21 cellular contexts compared by ENCODE assay signal in genomic region chr1:6086762-6087401, GRCh38. TPM values are rescaled to one million over a fixed set of nuclear protein-coding genes. Genes with fewer than 3 reads are reported as not detected.
DNase-seq lines count a peak whose midpoint lies in the region; ATAC-seq and TF ChIP-seq lines count a peak whose summit lies in the region.
"Had no signal": no experiment of that assay in that cellular context is flagged by ENCODE, and none has a peak within 500 bp of the region (broad histone marks: within the 10 kb centered on the region; RNA-seq: fewer than 3 reads in every experiment).

No MANE protein-coding gene starts in this region.

- H3K36me3 Mint-ChIP-seq in T-helper 1 cell treated with Interleukin-12 subunit alpha and Interleukin-12 subunit beta and Interleukin-4 antibody, amounts not matched to agents 30 μg/mL and 1 μg/mL, for 36 hours (ENCODE audit: low read depth), result peaks cover 16% of the 10 kb centered on the region

- H3K27ac ChIP-seq in temporal lobe (ENCODE audit: low read depth, low read length), result peak overlapping the region; percentile 83
- no peak overlapping the region for H3K27ac ChIP-seq in ovary
- H3K27ac ChIP-seq: 22Rv1 had no signal

- DNase-seq in T-helper 1 cell (no peak), fibroblast of pulmonary artery (ENCODE audit: low read depth) (peak; percentile 26), ovary (no peak)
- no peak for DNase-seq in stimulated activated naive CD8-positive, alpha-beta T cell treated with anti-CD3 and anti-CD28 coated beads, Interleukin-15, amount 100 ng/mL, for 72 hours
- no peak for DNase-seq in stimulated activated naive CD8-positive, alpha-beta T cell treated with anti-CD3 and anti-CD28 coated beads, Interleukin-15, Interleukin-2, amounts not matched to agents 100 U/mL and 50 U/mL, for 24 hours
- DNase-seq: Calu3; CD4-positive, alpha-beta T cell; DMS53; KBM-7; NCI-H1417 treated with DMSO at 0.1 percent for 48 hours; NCI-H2029; NCI-H2171; NCI-H446; NCI-H69; NK-92 treated with Interleukin-12 subunit alpha and Interleukin-12 subunit beta, amount 100 ng/mL, for 24 hours had no signal

- no peak overlapping the region for H3K4me3 ChIP-seq in fibroblast of pulmonary artery (replicated peaks; ENCODE audit: low read depth, low read length)
- no peak overlapping the region for H3K4me3 ChIP-seq in ovary

- no peaks in the 10 kb centered on the region for H3K27me3 ChIP-seq in ovary

- intact Hi-C loops in ovary (cut with DNase I), result no loop called here

- 37 to 46% (median 38%) methylated on average over 17 of the region's 17 CpGs for WGBS in ovary, 3 donors

- peak overlapping the region; percentile 13 for H3K27ac Mint-ChIP-seq in T-helper 1 cell treated with Interleukin-12 subunit alpha and Interleukin-12 subunit beta and Interleukin-4 antibody, amounts not matched to agents 30 μg/mL and 1 μg/mL, for 36 hours
- H3K27ac Mint-ChIP-seq in stimulated activated naive CD8-positive, alpha-beta T cell treated with anti-CD3 and anti-CD28 coated beads, Interleukin-15, amount 100 ng/mL, for 72 hours, result peak overlapping the region; percentile 22 to 68
- H3K27ac Mint-ChIP-seq: B cell; CD4-positive, alpha-beta T cell had no signal

- no peaks in the 10 kb centered on the region for H3K27me3 Mint-ChIP-seq in T-helper 1 cell treated with Interleukin-12 subunit alpha and Interleukin-12 subunit beta and Interleukin-4 antibody, amounts not matched to agents 30 μg/mL and 1 μg/mL, for 36 hours (ENCODE audit: low read depth)
- no peaks in the 10 kb centered on the region for H3K27me3 Mint-ChIP-seq in stimulated activated naive CD8-positive, alpha-beta T cell treated with anti-CD3 and anti-CD28 coated beads, Interleukin-15, amount 100 ng/mL, for 72 hours
- H3K27me3 Mint-ChIP-seq: B cell; CD4-positive, alpha-beta T cell had no signal

- H3K4me1 Mint-ChIP-seq in T-helper 1 cell treated with Interleukin-12 subunit alpha and Interleukin-12 subunit beta and Interleukin-4 antibody, amounts not matched to agents 30 μg/mL and 1 μg/mL, for 36 hours (ENCODE audit: low read depth), result no peaks in the 10 kb centered on the region
- peaks cover 8% of the 10 kb centered on the region for H3K4me1 Mint-ChIP-seq in stimulated activated naive CD8-positive, alpha-beta T cell treated with anti-CD3 and anti-CD28 coated beads, Interleukin-15, amount 100 ng/mL, for 72 hours
- H3K4me1 Mint-ChIP-seq: B cell had no signal

- no peak for TF ChIP-seq EP300 in ovary (IDR thresholded peaks at IDR 0.05)

- H3K4me3 Mint-ChIP-seq in T-helper 1 cell treated with Interleukin-12 subunit alpha and Interleukin-12 subunit beta and Interleukin-4 antibody, amounts not matched to agents 30 μg/mL and 1 μg/mL, for 36 hours, result no peak overlapping the region
- no peak overlapping the region for H3K4me3 Mint-ChIP-seq in stimulated activated naive CD8-positive, alpha-beta T cell treated with anti-CD3 and anti-CD28 coated beads, Interleukin-15, amount 100 ng/mL, for 72 hours
- H3K4me3 Mint-ChIP-seq: B cell; CD4-positive, alpha-beta T cell had no signal

- no peaks in the 10 kb centered on the region for H3K4me1 ChIP-seq in ovary (ENCODE audit: insufficient read depth)

- no peaks in the 10 kb centered on the region for H3K9me3 Mint-ChIP-seq in T-helper 1 cell treated with Interleukin-12 subunit alpha and Interleukin-12 subunit beta and Interleukin-4 antibody, amounts not matched to agents 30 μg/mL and 1 μg/mL, for 36 hours
- H3K9me3 Mint-ChIP-seq in stimulated activated naive CD8-positive, alpha-beta T cell treated with anti-CD3 and anti-CD28 coated beads, Interleukin-15, amount 100 ng/mL, for 72 hours, result no peaks in the 10 kb centered on the region
- H3K9me3 Mint-ChIP-seq: CD4-positive, alpha-beta T cell had no signal

- TF ChIP-seq POLR2A in ovary (IDR thresholded peaks at IDR 0.05), result no peak

- no peak for ATAC-seq in stimulated activated naive CD8-positive, alpha-beta T cell treated with anti-CD3 and anti-CD28 coated beads, Interleukin-15, amount 100 ng/mL, for 72 hours
- ATAC-seq in stimulated activated naive CD8-positive, alpha-beta T cell treated with anti-CD3 and anti-CD28 coated beads, Interleukin-15, Interleukin-2, amounts not matched to agents 100 U/mL and 50 U/mL, for 24 hours, result no peak
- no peak for ATAC-seq in HG03095 (IDR thresholded peaks at IDR 0.05; ENCODE audit: unreplicated experiment)
- ATAC-seq: HCT116 had no signal

- H3K9me3 ChIP-seq in ovary, result no peaks in the 10 kb centered on the region

- no peak for TF ChIP-seq CTCF in fibroblast of pulmonary artery (IDR thresholded peaks at IDR 0.05; ENCODE audit: low read length, missing control alignments)
- TF ChIP-seq CTCF in ovary (IDR thresholded peaks at IDR 0.05), result no peak

- no peaks in the 10 kb centered on the region for H3K36me3 ChIP-seq in ovary

RNA-seq across cellular contexts. Expression of gene KCNAB2, which starts 41.2 kb away (rescaled TPM):
- 9.1 TPM for total RNA-seq in temporal lobe
- total RNA-seq in ovary, result 10 to 100 TPM in 2 of 7 donors, 1 to 10 TPM in 5; 2.9 to 18.3 (median 8.0) TPM
- 1 to 10 TPM; 5.4 to 6.3 TPM for polyA plus RNA-seq in ovary
